ENCODE assay signal across 3 cellular contexts in the genomic region with DNA sequence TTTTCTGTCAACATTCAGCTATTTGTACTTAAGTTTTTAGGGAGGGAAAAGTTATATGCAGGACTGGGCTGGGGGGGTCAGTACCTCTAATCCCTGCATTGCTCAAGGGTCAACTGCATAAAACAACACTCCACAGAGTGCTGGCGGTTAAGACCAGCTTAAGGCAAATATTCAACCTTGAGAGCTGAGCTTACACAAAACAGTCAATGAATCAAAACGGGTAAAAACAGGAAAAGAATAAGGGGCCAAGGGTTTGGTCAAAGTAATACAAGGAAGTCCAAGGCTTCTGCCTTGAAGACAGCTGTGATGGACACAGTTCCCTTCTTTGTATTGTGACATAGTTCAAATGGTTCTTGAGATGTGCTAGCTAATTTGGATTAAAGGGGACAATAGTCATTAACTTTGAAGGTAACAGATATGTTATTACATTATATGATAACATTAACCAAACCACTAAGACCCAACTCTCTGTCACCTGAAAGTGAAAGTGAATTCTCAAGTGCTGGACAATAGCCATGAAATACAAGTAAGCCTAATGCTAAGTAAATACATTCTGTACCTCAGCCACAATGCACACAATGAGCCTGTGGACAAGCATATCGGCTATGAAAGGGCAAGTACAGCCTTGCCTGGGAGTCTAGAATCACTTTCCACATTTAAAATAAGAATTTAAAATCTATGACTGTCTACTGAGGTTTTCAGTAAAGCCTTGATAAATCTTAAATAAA.
TF ChIP-seq lines count a peak whose summit lies in the region.

No MANE protein-coding gene starts in this region.

TF ChIP-seq in SK-N-SH, 30 proteins besides CTCF, POLR2A, EP300 and RAD21 (continued from another document):
- TF ChIP-seq PBX3 (IDR thresholded peaks at IDR 0.05) (no peak), RFX5 (IDR thresholded peaks at IDR 0.05; ENCODE audit: low read length) (no peak), TCF12 (IDR thresholded peaks at IDR 0.05) (no peak), SMC3 (IDR thresholded peaks at IDR 0.05; ENCODE audit: low read depth, low read length) (no peak), CHD2 (IDR thresholded peaks at IDR 0.05; ENCODE audit: low read length, partially characterized antibody) (no peak)
- TF ChIP-seq, protein P1, sequence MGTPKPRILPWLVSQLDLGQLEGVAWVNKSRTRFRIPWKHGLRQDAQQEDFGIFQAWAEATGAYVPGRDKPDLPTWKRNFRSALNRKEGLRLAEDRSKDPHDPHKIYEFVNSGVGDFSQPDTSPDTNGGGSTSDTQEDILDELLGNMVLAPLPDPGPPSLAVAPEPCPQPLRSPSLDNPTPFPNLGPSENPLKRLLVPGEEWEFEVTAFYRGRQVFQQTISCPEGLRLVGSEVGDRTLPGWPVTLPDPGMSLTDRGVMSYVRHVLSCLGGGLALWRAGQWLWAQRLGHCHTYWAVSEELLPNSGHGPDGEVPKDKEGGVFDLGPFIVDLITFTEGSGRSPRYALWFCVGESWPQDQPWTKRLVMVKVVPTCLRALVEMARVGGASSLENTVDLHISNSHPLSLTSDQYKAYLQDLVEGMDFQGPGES (IDR thresholded peaks at IDR 0.05; ENCODE audit: low read depth, low read length), result no peak

TF ChIP-seq in SK-N-SH treated with all-trans-retinoic acid at 6 μM for 48 hours, 23 proteins besides CTCF, POLR2A, EP300 and RAD21:
- no peak for TF ChIP-seq CSRNP3 (CRISPR knock-in tag; IDR thresholded peaks at IDR 0.05)
- TF ChIP-seq SNAI2 (CRISPR knock-in tag; IDR thresholded peaks at IDR 0.05), result no peak
- no peak for TF ChIP-seq ZFP3 (CRISPR knock-in tag; IDR thresholded peaks at IDR 0.05)
- no peak for TF ChIP-seq ZFP30 (CRISPR knock-in tag; IDR thresholded peaks at IDR 0.05)
- TF ChIP-seq ISL1 (CRISPR knock-in tag; IDR thresholded peaks at IDR 0.05), result no peak
- TF ChIP-seq ZNF565 (CRISPR knock-in tag; conservative IDR thresholded peaks at IDR 0.05; ENCODE audit: low read depth), result no peak
- TF ChIP-seq ESRRG (CRISPR knock-in tag; IDR thresholded peaks at IDR 0.05), result no peak
- TF ChIP-seq GLIS3 (CRISPR knock-in tag; IDR thresholded peaks at IDR 0.05), result no peak
TF ChIP-seq in SK-N-SH treated with all-trans-retinoic acid at 6 μM for 48 hours: peak in this region for 0.

TF ChIP-seq in GM23338, 12 proteins besides CTCF, POLR2A, EP300 and RAD21 (continued from another document):
- TF ChIP-seq, protein P2, sequence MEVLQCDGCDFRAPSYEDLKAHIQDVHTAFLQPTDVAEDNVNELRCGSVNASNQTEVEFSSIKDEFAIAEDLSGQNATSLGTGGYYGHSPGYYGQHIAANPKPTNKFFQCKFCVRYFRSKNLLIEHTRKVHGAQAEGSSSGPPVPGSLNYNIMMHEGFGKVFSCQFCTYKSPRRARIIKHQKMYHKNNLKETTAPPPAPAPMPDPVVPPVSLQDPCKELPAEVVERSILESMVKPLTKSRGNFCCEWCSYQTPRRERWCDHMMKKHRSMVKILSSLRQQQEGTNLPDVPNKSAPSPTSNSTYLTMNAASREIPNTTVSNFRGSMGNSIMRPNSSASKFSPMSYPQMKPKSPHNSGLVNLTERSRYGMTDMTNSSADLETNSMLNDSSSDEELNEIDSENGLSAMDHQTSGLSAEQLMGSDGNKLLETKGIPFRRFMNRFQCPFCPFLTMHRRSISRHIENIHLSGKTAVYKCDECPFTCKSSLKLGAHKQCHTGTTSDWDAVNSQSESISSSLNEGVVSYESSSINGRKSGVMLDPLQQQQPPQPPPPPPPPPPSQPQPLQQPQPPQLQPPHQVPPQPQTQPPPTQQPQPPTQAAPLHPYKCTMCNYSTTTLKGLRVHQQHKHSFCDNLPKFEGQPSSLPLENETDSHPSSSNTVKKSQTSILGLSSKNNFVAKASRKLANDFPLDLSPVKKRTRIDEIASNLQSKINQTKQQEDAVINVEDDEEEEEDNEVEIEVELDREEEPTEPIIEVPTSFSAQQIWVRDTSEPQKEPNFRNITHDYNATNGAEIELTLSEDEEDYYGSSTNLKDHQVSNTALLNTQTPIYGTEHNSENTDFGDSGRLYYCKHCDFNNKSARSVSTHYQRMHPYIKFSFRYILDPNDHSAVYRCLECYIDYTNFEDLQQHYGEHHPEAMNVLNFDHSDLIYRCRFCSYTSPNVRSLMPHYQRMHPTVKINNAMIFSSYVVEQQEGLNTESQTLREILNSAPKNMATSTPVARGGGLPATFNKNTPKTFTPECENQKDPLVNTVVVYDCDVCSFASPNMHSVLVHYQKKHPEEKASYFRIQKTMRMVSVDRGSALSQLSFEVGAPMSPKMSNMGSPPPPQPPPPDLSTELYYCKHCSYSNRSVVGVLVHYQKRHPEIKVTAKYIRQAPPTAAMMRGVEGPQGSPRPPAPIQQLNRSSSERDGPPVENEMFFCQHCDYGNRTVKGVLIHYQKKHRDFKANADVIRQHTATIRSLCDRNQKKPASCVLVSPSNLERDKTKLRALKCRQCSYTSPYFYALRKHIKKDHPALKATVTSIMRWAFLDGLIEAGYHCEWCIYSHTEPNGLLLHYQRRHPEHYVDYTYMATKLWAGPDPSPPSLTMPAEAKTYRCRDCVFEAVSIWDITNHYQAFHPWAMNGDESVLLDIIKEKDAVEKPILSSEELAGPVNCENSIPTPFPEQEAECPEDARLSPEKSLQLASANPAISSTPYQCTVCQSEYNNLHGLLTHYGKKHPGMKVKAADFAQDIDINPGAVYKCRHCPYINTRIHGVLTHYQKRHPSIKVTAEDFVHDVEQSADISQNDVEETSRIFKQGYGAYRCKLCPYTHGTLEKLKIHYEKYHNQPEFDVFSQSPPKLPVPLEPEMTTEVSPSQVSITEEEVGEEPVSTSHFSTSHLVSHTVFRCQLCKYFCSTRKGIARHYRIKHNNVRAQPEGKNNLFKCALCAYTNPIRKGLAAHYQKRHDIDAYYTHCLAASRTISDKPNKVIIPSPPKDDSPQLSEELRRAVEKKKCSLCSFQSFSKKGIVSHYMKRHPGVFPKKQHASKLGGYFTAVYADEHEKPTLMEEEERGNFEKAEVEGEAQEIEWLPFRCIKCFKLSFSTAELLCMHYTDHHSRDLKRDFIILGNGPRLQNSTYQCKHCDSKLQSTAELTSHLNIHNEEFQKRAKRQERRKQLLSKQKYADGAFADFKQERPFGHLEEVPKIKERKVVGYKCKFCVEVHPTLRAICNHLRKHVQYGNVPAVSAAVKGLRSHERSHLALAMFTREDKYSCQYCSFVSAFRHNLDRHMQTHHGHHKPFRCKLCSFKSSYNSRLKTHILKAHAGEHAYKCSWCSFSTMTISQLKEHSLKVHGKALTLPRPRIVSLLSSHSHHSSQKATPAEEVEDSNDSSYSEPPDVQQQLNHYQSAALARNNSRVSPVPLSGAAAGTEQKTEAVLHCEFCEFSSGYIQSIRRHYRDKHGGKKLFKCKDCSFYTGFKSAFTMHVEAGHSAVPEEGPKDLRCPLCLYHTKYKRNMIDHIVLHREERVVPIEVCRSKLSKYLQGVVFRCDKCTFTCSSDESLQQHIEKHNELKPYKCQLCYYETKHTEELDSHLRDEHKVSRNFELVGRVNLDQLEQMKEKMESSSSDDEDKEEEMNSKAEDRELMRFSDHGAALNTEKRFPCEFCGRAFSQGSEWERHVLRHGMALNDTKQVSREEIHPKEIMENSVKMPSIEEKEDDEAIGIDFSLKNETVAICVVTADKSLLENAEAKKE (CRISPR knock-in tag; IDR thresholded peaks at IDR 0.05), result no peak
- TF ChIP-seq POLR2AphosphoS5 (IDR thresholded peaks at IDR 0.05; ENCODE audit: low read depth), result no peak
- TF ChIP-seq NANOG (IDR thresholded peaks at IDR 0.05; ENCODE audit: borderline replicate concordance), result no peak
- no peak for TF ChIP-seq EZH2 (IDR thresholded peaks at IDR 0.05; ENCODE audit: low read depth, unreplicated experiment)
